ENCODE assay signal across 8 cellular contexts in the genomic region with DNA sequence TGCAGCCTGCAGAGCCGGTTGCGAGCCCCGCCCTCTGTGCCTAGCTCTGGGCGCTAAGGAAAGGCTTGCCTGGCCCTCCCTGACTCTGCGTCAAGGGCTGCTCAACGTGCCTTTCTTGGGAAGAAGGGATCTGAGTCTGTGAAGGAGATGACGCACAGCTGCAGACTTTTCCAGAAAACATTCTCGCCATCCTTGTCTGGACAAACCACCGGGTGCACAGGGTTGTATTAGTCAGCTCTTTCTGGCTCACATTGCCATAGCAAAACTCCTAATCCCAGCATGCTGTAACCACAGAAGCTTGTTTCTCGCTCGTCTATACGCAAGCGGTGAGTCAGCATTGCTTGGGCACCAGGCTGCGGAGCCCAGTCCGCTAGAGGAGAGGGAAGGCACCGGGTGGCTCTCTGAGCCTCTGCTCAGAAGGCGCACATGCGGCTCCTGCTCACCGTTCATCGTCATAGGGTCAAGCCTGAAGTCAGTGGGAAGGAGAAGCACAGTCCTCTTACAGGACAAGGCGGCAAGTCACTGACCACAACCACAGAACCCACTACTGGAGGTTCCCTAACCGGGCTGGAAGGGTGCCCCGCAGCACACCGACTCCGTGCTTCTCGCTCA. TPM values are rescaled to one million over a fixed set of nuclear protein-coding genes. Genes with fewer than 3 reads are reported as not detected.
DNase-seq lines count a peak whose midpoint lies in the region; ATAC-seq and TF ChIP-seq lines count a peak whose summit lies in the region.

No MANE protein-coding gene starts in this region.

- H3K27ac ChIP-seq in DND-41 (ENCODE audit: low read length) = no peak overlapping the region
- H3K27ac ChIP-seq in ascending aorta = no peak overlapping the region
- no peak overlapping the region for H3K27ac ChIP-seq in lower lobe of right lung

- H3K27me3 ChIP-seq in DND-41 (ENCODE audit: insufficient read depth, low read length, poor library complexity) (peaks cover 16% of the 10 kb centered on the region), MG63 (peaks cover 8% of the 10 kb centered on the region; the same call in 1 of the 2 replicates), ascending aorta (no peaks in the 10 kb centered on the region), lower lobe of right lung (ENCODE audit: low read depth) (no peaks in the 10 kb centered on the region)

- H2AFZ ChIP-seq in DND-41 (ENCODE audit: low read depth, low read length) = no peak overlapping the region

- no peaks in the 10 kb centered on the region for H3K4me1 ChIP-seq in DND-41 (ENCODE audit: insufficient read depth, low read length)
- H3K4me1 ChIP-seq in ascending aorta = no peaks in the 10 kb centered on the region
- H3K4me1 ChIP-seq in lower lobe of right lung = peaks cover 8% of the 10 kb centered on the region

- ATAC-seq in DND-41 (ENCODE audit: insufficient read depth, low read depth) (peak; percentile 44; the same call in 1 of the 3 replicates), lower lobe of right lung (peak; percentile 56 to 75), GM21723 (IDR thresholded peaks at IDR 0.05; ENCODE audit: unreplicated experiment) (no peak)

- no peaks in the 10 kb centered on the region for H3K36me3 ChIP-seq in DND-41 (ENCODE audit: insufficient read depth, low read length)
- no peaks in the 10 kb centered on the region for H3K36me3 ChIP-seq in MG63
- H3K36me3 ChIP-seq in ascending aorta = no peaks in the 10 kb centered on the region
- H3K36me3 ChIP-seq in lower lobe of right lung = no peaks in the 10 kb centered on the region

- no peak overlapping the region for H3K9ac ChIP-seq in DND-41 (ENCODE audit: low read depth, low read length)

- no peak overlapping the region for H3K4me3 ChIP-seq in DND-41 (ENCODE audit: low read depth in 1 of 2, low read length in 2 of 2)
- H3K4me3 ChIP-seq in MG63 = no peak overlapping the region
- no peak overlapping the region for H3K4me3 ChIP-seq in ascending aorta
- H3K4me3 ChIP-seq in lower lobe of right lung = no peak overlapping the region

- peak; percentile 13 for DNase-seq in DND-41
- peak; percentile 99 for DNase-seq in MG63
- DNase-seq in ascending aorta (ENCODE audit: low spot score in 2 of 2) = peak; percentile 65 to 79
- peak; percentile 73 for DNase-seq in lower lobe of right lung
- DNase-seq in activated gamma-delta T cell treated with Interleukin-2 at 50 U/mL for 16 hours = no peak
- DNase-seq in iPS-NIHi7 (ENCODE audit: extremely low spot score) = no peak
- DNase-seq in DMS153 treated with DMSO at 0.1 percent for 48 hours (lab: John Stamatoyannopoulos, UW; ENCODE audit: unreplicated experiment) = no peak

- H4K20me1 ChIP-seq in DND-41 (ENCODE audit: insufficient read depth, low read length) = no peaks in the 10 kb centered on the region

- no peaks in the 10 kb centered on the region for H3K79me2 ChIP-seq in DND-41 (ENCODE audit: insufficient read depth, low read length)

- no peak overlapping the region for H3K4me2 ChIP-seq in DND-41 (ENCODE audit: insufficient read depth, low read length)

- no peaks in the 10 kb centered on the region for H3K9me3 ChIP-seq in DND-41 (ENCODE audit: insufficient read depth, low read length, severe bottlenecking)
- peaks cover 7% of the 10 kb centered on the region for H3K9me3 ChIP-seq in MG63
- no peaks in the 10 kb centered on the region for H3K9me3 ChIP-seq in ascending aorta
- H3K9me3 ChIP-seq in lower lobe of right lung = no peaks in the 10 kb centered on the region

- intact Hi-C loops in ascending aorta (cut with DNase I) (no loop called here), lower lobe of right lung (cut with DNase I) (no loop called here)

- TF ChIP-seq CTCF in DND-41 (IDR thresholded peaks at IDR 0.05; ENCODE audit: borderline replicate concordance, extremely low read depth, low read length, poor library complexity, severe bottlenecking) (no peak), ascending aorta (IDR thresholded peaks at IDR 0.05) (no peak), lower lobe of right lung (IDR thresholded peaks at IDR 0.05) (no peak)

RNA-seq across cellular contexts. Expression of a gene that starts 2.2 kb away (rescaled TPM):
- total RNA-seq in MG63 (2014; rRNA removed; shearing (Covaris generic); ENCODE audit: low replicate concordance) = not detected in 2 replicates
- total RNA-seq in ascending aorta = not detected
- total RNA-seq in lower lobe of right lung = 0.92 TPM

RNA-seq across cellular contexts. Expression of a gene that starts 22.6 kb away (rescaled TPM):
- total RNA-seq in MG63 (2014; rRNA removed; shearing (Covaris generic); ENCODE audit: low replicate concordance) = not detected in 2 replicates
- not detected for total RNA-seq in ascending aorta
- not detected for total RNA-seq in lower lobe of right lung

RNA-seq across cellular contexts. Expression of a gene that starts 23.6 kb away (rescaled TPM):
- total RNA-seq in MG63 (2014; rRNA removed; shearing (Covaris generic); ENCODE audit: low replicate concordance) = 0.52 TPM in 1 of 2 replicates, not detected in the other
- total RNA-seq in ascending aorta = not detected
- 13.9 TPM for total RNA-seq in lower lobe of right lung

RNA-seq across cellular contexts. Expression of a gene that starts 38.2 kb away (rescaled TPM):
- total RNA-seq in MG63 (2014; rRNA removed; shearing (Covaris generic); ENCODE audit: low replicate concordance) = not detected in 2 replicates
- total RNA-seq in ascending aorta (not detected), lower lobe of right lung (1.5 TPM)

RNA-seq across cellular contexts. Expression of a gene that starts 54.0 kb away (rescaled TPM):
- not detected in 2 replicates for total RNA-seq in MG63 (2014; rRNA removed; shearing (Covaris generic); ENCODE audit: low replicate concordance)
- total RNA-seq in ascending aorta (0.21 TPM), lower lobe of right lung (7.3 TPM)

Comparison
In these comparisons a context has a peak if more than half of its experiments do, and no peak if none do; other contexts are left out.
1. DNase-seq: peak in DND-41 (single experiment), MG63 (single experiment), ascending aorta (2 of 2) and lower lobe of right lung (single experiment); none in activated gamma-delta T cell treated with Interleukin-2 at 50 U/mL for 16 hours (single experiment), iPS-NIHi7 (single experiment) and DMS153 treated with DMSO at 0.1 percent for 48 hours (single experiment).